ENCODE assay signal across 10 cellular contexts in genomic region chr11:88435405-88435804, GRCh38.
DNase-seq lines count a peak whose midpoint lies in the region; ATAC-seq and TF ChIP-seq lines count a peak whose summit lies in the region.
"Had no signal": no experiment of that assay in that cellular context is flagged by ENCODE, and none has a peak within 500 bp of the region (broad histone marks: within the 10 kb centered on the region; RNA-seq: fewer than 3 reads in every experiment).

No MANE protein-coding gene starts in this region.

- no peak overlapping the region for H3K4me3 ChIP-seq in GM06990 (replicated peaks; ENCODE audit: low read depth, low read length)
- H3K4me3 ChIP-seq: ovary had no signal

- ATAC-seq in GM19025 (IDR thresholded peaks at IDR 0.05; ENCODE audit: low read depth, unreplicated experiment), result peak; percentile 98
- peak; percentile 99 for ATAC-seq in HG02623 (IDR thresholded peaks at IDR 0.05; ENCODE audit: unreplicated experiment)
- peak; percentile 99 for ATAC-seq in HG03460 (IDR thresholded peaks at IDR 0.05; ENCODE audit: unreplicated experiment)

- peak; percentile 71 for DNase-seq in GM06990 (ENCODE audit: extremely low read depth, insufficient read length)
- no peak for DNase-seq in GDM1 (lab: John Stamatoyannopoulos, UW)
- no peak for DNase-seq in NCI-H146 treated with DMSO at 0.1 percent for 48 hours (lab: John Stamatoyannopoulos, UW; ENCODE audit: unreplicated experiment)
- no peak for DNase-seq in hypothalamus (lab: John Stamatoyannopoulos, UW)
- DNase-seq in NCI-H187 treated with DMSO at 0.1 percent for 48 hours (lab: John Stamatoyannopoulos, UW), result no peak
- DNase-seq: AML-193, ovary had no signal

- H3K27me3 ChIP-seq in GM06990 (replicated peaks; ENCODE audit: control insufficient read depth, insufficient read depth, low read length), result no peaks in the 10 kb centered on the region
- H3K27me3 ChIP-seq: ovary had no signal

- no peak for TF ChIP-seq CTCF in GM06990 (IDR thresholded peaks at IDR 0.05; ENCODE audit: insufficient read depth, low read length, poor library complexity, severe bottlenecking)

- H3K36me3 ChIP-seq in GM06990 (ENCODE audit: control insufficient read depth, insufficient read depth, low read length), result no peaks in the 10 kb centered on the region
- H3K36me3 ChIP-seq: ovary had no signal
